ENCODE assay signal across 8 cellular contexts in genomic region chr10:69800109-69800508, GRCh38. TPM values are rescaled to one million over a fixed set of nuclear protein-coding genes. Genes with fewer than 3 reads are reported as not detected.
A peak's percentile ranks its signal among the peaks of the same experiment; 100 is the strongest.
DNase-seq lines count a peak whose midpoint lies in the region; ATAC-seq, FAIRE-seq and TF ChIP-seq lines count a peak whose summit lies in the region.

No MANE protein-coding gene starts in this region.

- H3K4me3 ChIP-seq in LNCaP clone FGC (ENCODE audit: low read depth, low read length): no peak overlapping the region

- no peak for FAIRE-seq in urothelium cell line (lab: Jason Lieb, UNC)

- DNase-seq in ELR (ENCODE audit: low read depth): peak; percentile 82
- DNase-seq in LNCaP clone FGC (ENCODE audit: low read depth): no peak
- DNase-seq in astrocyte of the hippocampus (ENCODE audit: low read depth, low spot score): peak; percentile 81
- DNase-seq in inferior parietal cortex (ENCODE audit: extremely low spot score): peak; percentile 36
- peak; percentile 75 for DNase-seq in urothelium cell line (ENCODE audit: low spot score)
- no peak for DNase-seq in ureter (ENCODE audit: low spot score)

- no peak for ATAC-seq in GM19397 (IDR thresholded peaks at IDR 0.05; ENCODE audit: unreplicated experiment)
- no peak for ATAC-seq in HG02763 (IDR thresholded peaks at IDR 0.05; ENCODE audit: unreplicated experiment)

- TF ChIP-seq CTCF in LNCaP clone FGC (IDR thresholded peaks at IDR 0.05; ENCODE audit: control insufficient read depth, extremely low read depth, insufficient read depth): peak; percentile 62

RNA-seq across cellular contexts. Expression of gene COL13A1, which starts 1.6 kb away (rescaled TPM):
- 4.9 TPM for total RNA-seq in ureter

Comparison
In these comparisons a context has a peak if more than half of its experiments do, and no peak if none do; other contexts are left out.
1. DNase-seq: peak in ELR (single experiment), astrocyte of the hippocampus (single experiment), inferior parietal cortex (single experiment) and urothelium cell line (single experiment); none in LNCaP clone FGC (single experiment) and ureter (single experiment).